9 cellular contexts compared by ENCODE assay signal in the genomic region with DNA sequence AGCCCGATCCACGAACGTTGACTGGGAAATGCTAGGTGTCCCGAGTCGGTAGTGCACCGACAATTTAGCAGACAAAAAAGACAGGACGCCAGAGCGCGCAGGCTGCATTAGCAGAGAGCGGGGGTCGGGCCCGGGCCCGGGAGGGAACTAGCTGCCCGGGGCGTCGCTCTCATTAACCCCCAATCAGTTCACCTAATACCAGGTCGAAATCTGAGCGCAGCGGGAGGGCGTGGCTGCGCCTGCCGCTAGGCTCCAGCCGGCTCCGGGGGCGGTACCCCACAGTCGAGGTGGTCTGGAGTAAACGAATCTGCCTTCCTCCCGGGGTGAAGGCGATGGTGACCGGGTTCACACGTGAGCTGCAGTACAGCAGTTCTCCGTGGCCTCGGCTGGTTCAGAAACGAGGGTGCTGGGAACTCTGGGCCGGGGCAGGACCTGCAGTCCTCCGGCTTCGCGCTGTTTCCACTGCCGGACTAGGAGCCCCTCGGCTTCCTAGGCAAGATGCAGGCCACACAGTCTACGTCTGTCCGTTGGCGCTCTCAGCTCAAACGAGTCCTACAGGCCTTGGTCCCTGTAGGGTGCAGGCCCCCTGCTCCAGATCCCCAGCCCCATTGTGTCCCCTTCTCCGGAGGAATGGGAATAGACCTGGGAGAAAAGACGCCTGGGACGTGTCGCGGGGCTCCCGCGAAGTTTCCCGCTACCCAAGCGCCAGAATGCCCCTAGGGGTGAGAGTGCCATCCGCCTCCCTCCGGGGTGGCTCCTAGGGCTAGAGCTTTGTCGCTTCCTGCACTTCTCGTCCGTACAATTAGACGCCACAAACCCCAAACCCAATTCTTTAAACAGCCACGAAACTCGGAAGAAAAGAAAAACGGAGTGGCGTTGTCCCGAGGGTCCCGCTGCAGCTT. TPM values are rescaled to one million over a fixed set of nuclear protein-coding genes. Genes with fewer than 3 reads are reported as not detected.
DNase-seq lines count a peak whose midpoint lies in the region; ATAC-seq and TF ChIP-seq lines count a peak whose summit lies in the region.
"Had no signal": no experiment of that assay in that cellular context is flagged by ENCODE, and none has a peak within 500 bp of the region (broad histone marks: within the 10 kb centered on the region; RNA-seq: fewer than 3 reads in every experiment).

No MANE protein-coding gene starts in this region.

- H3K27ac Mint-ChIP-seq in GM23338: no peak overlapping the region

- no peak overlapping the region for H3K27ac ChIP-seq in GM23338 (ENCODE audit: low read depth)
- H3K27ac ChIP-seq in MM.1S (ENCODE audit: low read length): peak overlapping the region; percentile 99
- H3K27ac ChIP-seq in mucosa of rectum (ENCODE audit: low read depth in 2 of 2, low read length in 2 of 2): peak overlapping the region; percentile 61 to 83
- H3K27ac ChIP-seq: adrenal gland had no signal

- peak overlapping the region; percentile 97 for H2AFZ ChIP-seq in GM23338
- H2AFZ ChIP-seq in MM.1S (ENCODE audit: low read length): peak overlapping the region; percentile 94

- no peaks in the 10 kb centered on the region for H3K36me3 ChIP-seq in GM23338 (ENCODE audit: insufficient read depth)
- H3K36me3 ChIP-seq in MM.1S (replicated peaks; ENCODE audit: insufficient read depth, low read length): no peaks in the 10 kb centered on the region
- H3K36me3 ChIP-seq in mucosa of rectum (ENCODE audit: control insufficient read depth in 2 of 2, insufficient read depth in 2 of 2, low read length in 2 of 2): peaks cover 0 to 3% of the 10 kb centered on the region in 2 donors
- H3K36me3 ChIP-seq: adrenal gland had no signal

- H3K9me3 ChIP-seq in MM.1S (replicated peaks; ENCODE audit: insufficient read depth, low read length) (no peaks in the 10 kb centered on the region), mucosa of rectum (ENCODE audit: control insufficient read depth in 2 of 2, low read length in 2 of 2) (no peaks in the 10 kb centered on the region)
- H3K9me3 ChIP-seq: adrenal gland had no signal

- peak overlapping the region; percentile 75 for H3K4me3 Mint-ChIP-seq in GM23338

- H3K9me2 ChIP-seq in GM23338 (ENCODE audit: insufficient read depth) (no peaks in the 10 kb centered on the region), MM.1S (replicated peaks; ENCODE audit: insufficient read depth, low read length) (no peaks in the 10 kb centered on the region)

- H3K4me2 ChIP-seq in GM23338 (peak overlapping the region; percentile 97), MM.1S (ENCODE audit: low read depth, low read length) (peak overlapping the region; percentile 83)

- H3F3A ChIP-seq in GM23338 (replicated peaks; ENCODE audit: low read depth): peaks cover 13% of the 10 kb centered on the region; the same call in 1 of the 2 replicates
- H3F3A ChIP-seq in MM.1S (ENCODE audit: insufficient read depth, low read length): peaks cover 41% of the 10 kb centered on the region

- H3K79me2 ChIP-seq in GM23338 (replicated peaks; ENCODE audit: insufficient read depth) (no peaks in the 10 kb centered on the region), MM.1S (ENCODE audit: low read length) (peaks cover 27% of the 10 kb centered on the region)

- H4K20me1 ChIP-seq in GM23338 (replicated peaks; ENCODE audit: insufficient read depth) (peaks cover 3% of the 10 kb centered on the region), MM.1S (ENCODE audit: insufficient read depth, low read length) (no peaks in the 10 kb centered on the region)

- H3K4me1 ChIP-seq in GM23338 (ENCODE audit: insufficient read depth) (peaks cover 15% of the 10 kb centered on the region), MM.1S (ENCODE audit: low read length) (0 out of 2 replicates have a peak, but pooled peaks cover 10% of the 10 kb centered on the region), mucosa of rectum (ENCODE audit: control insufficient read depth in 2 of 2, insufficient read depth in 2 of 2, low read length in 2 of 2) (peaks cover 24 to 30% of the 10 kb centered on the region in 2 donors)

- H3K27me3 Mint-ChIP-seq in GM23338 (ENCODE audit: insufficient read depth, low read depth, poor library complexity): peaks cover 97% of the 10 kb centered on the region

- peaks cover 33% of the 10 kb centered on the region for H3K4me1 Mint-ChIP-seq in GM23338

- H3K9ac ChIP-seq in MM.1S (ENCODE audit: low read length): peak overlapping the region; percentile 96
- peak overlapping the region; percentile 60 to 71 for H3K9ac ChIP-seq in mucosa of rectum (ENCODE audit: low read depth in 1 of 2, low read length in 2 of 2)

- H3K36me3 Mint-ChIP-seq in GM23338 (ENCODE audit: low read depth): peaks cover 6% of the 10 kb centered on the region; the same call in 2 of the 3 replicates

- peaks cover 100% of the 10 kb centered on the region for H3K27me3 ChIP-seq in GM23338 (ENCODE audit: insufficient read depth)
- H3K27me3 ChIP-seq in MM.1S (replicated peaks; ENCODE audit: insufficient read depth, low read length): no peaks in the 10 kb centered on the region
- H3K27me3 ChIP-seq in mucosa of rectum (ENCODE audit: control insufficient read depth in 2 of 2, insufficient read depth in 2 of 2, low read length in 2 of 2): peaks cover 19 to 30% of the 10 kb centered on the region in 2 donors

- peaks cover 12% of the 10 kb centered on the region for H3K9me3 Mint-ChIP-seq in GM23338

- ATAC-seq in GM23338: peak; percentile 3

- DNase-seq in GM12865 (ENCODE audit: low read depth): peak; percentile 82
- DNase-seq in GM23338 (ENCODE audit: low spot score): peak; percentile 64
- peak; percentile 77 for DNase-seq in MM.1S
- peak; percentile 23 to 38 (median 26) for DNase-seq in activated CD4-positive, CD25-positive, alpha-beta regulatory T cell (lab: John Stamatoyannopoulos, UW)
- no peak for DNase-seq in choroid plexus epithelial cell (ENCODE audit: low read depth)
- peak; percentile 67 for DNase-seq in stimulated activated naive CD4-positive, alpha-beta T cell treated with Interleukin-2 at 50 U/mL for 16 hours (lab: John Stamatoyannopoulos, UW)
- no peak for DNase-seq in midbrain (lab: John Stamatoyannopoulos, UW)

- peak; percentile 32 for TF ChIP-seq CTCF in GM12865 (IDR thresholded peaks at IDR 0.05; ENCODE audit: insufficient read depth, low read depth, low read length, missing control alignments)
- TF ChIP-seq CTCF in GM23338 (conservative IDR thresholded peaks at IDR 0.05; ENCODE audit: low read depth in 2 of 2): 0 out of 4 replicates have a peak, but pooled peaks of 1 of the 2 experiments have one; percentile 12
- TF ChIP-seq CTCF in MM.1S (IDR thresholded peaks at IDR 0.05; ENCODE audit: low read length): peak; percentile 38
- TF ChIP-seq CTCF in choroid plexus epithelial cell (conservative IDR thresholded peaks at IDR 0.05; ENCODE audit: low read depth, low read length): peak; percentile 18

- H3K4me3 ChIP-seq in GM12865 (ENCODE audit: low read depth, low read length): peak overlapping the region; percentile 94
- H3K4me3 ChIP-seq in GM23338: peak overlapping the region; percentile 75
- peak overlapping the region; percentile 92 for H3K4me3 ChIP-seq in MM.1S (ENCODE audit: low read length)
- peak overlapping the region; percentile 61 for H3K4me3 ChIP-seq in choroid plexus epithelial cell (ENCODE audit: low read depth, low read length)
- H3K4me3 ChIP-seq in mucosa of rectum (ENCODE audit: low read length in 2 of 2): peak overlapping the region; percentile 64 to 76

TF ChIP-seq in GM23338, 12 proteins besides CTCF, POLR2A, EP300 and RAD21:
- TF ChIP-seq, protein P1, sequence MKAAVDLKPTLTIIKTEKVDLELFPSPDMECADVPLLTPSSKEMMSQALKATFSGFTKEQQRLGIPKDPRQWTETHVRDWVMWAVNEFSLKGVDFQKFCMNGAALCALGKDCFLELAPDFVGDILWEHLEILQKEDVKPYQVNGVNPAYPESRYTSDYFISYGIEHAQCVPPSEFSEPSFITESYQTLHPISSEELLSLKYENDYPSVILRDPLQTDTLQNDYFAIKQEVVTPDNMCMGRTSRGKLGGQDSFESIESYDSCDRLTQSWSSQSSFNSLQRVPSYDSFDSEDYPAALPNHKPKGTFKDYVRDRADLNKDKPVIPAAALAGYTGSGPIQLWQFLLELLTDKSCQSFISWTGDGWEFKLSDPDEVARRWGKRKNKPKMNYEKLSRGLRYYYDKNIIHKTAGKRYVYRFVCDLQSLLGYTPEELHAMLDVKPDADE (IDR thresholded peaks at IDR 0.05): no peak
- TF ChIP-seq EZH2 (IDR thresholded peaks at IDR 0.05; ENCODE audit: low read depth, unreplicated experiment) (peak; percentile 96), ZNF114 (CRISPR knock-in tag; IDR thresholded peaks at IDR 0.05) (no peak)
TF ChIP-seq in GM23338: peak in this region for 1.

RNA-seq across cellular contexts. Expression of a gene that starts 2.0 kb away (rescaled TPM):
- total RNA-seq in GM23338 (2014; rRNA removed; shearing (Covaris generic)): 0.21 TPM in 1 of 2 replicates, not detected in the other
- polyA plus RNA-seq in GM23338 (2016; fragmentation: Nextera tagmentation; extraction: Ambion mirVana): 0.12 TPM in 1 of 2 replicates, not detected in the other

Comparison
In these comparisons a context has a peak if more than half of its experiments do, and no peak if none do; other contexts are left out.
1. DNase-seq: peak in GM12865 (single experiment), GM23338 (single experiment), MM.1S (single experiment), activated CD4-positive, CD25-positive, alpha-beta regulatory T cell (4 of 4) and stimulated activated naive CD4-positive, alpha-beta T cell treated with Interleukin-2 at 50 U/mL for 16 hours (single experiment); none in choroid plexus epithelial cell (single experiment) and midbrain (single experiment).
2. Peak in every context shown above with its lines, with median percentiles within 50 percentile points of each other: H3K4me3 ChIP-seq.